22 cellular contexts compared by ENCODE assay signal in the genomic region with DNA sequence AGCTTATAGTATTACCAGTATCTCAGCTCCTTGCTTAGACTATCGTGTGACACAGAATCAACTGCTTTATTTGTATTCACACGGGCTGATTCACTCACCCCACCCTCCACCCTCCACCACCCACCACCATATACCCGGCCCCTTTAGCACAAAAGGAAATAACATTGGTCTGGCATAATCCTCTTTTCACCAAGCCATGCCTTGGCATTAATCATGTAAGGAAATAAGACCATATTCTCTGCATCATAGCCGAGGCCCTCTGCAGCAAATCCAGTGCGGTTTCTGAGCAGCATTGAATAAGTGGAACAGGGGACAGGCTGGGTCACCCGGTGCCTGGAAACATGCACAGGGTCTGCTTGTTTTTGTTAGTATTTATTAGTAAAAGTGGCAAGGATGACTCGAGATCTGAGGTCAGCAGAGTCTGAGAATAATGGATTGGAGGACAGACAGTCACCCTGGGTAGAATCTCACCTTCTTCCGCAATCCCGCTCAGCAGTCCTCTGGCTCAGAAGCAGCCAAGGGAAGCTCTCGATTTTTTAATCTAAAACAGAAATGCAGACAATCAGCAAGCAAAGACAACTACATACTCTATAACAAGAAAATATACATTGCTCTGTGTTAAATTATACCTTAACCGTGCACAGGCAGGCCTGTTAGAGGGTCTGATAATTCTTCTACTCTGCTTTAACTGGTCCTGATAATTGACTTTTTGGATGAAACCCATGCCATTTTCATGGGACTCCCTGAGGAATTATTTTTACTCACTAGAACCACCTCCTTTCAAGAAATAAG. TPM values are rescaled to one million over a fixed set of nuclear protein-coding genes. Genes with fewer than 3 reads are reported as not detected.
DNase-seq lines count a peak whose midpoint lies in the region; TF ChIP-seq lines count a peak whose summit lies in the region.
"Had no signal": no experiment of that assay in that cellular context is flagged by ENCODE, and none has a peak within 500 bp of the region (broad histone marks: within the 10 kb centered on the region; RNA-seq: fewer than 3 reads in every experiment).

No MANE protein-coding gene starts in this region.

- H3K79me2 ChIP-seq in osteoblast (ENCODE audit: insufficient read depth, low read length) = no peaks in the 10 kb centered on the region

- H4K20me1 ChIP-seq in osteoblast (ENCODE audit: insufficient read depth, low read length) = no peaks in the 10 kb centered on the region

- peak overlapping the region; percentile 9 for H2AFZ ChIP-seq in osteoblast (ENCODE audit: low read length)

- H3K27ac ChIP-seq in osteoblast (ENCODE audit: low read depth, low read length) (no peak overlapping the region), left ventricle myocardium inferior (replicated peaks) (no peak overlapping the region)
- H3K27ac ChIP-seq: foreskin keratinocyte, uterus had no signal

- H3K4me3 ChIP-seq in osteoblast (ENCODE audit: insufficient read depth, low read length) (no peak overlapping the region), left ventricle myocardium inferior (no peak overlapping the region)
- H3K4me3 ChIP-seq: HAP-1, uterus had no signal

- intact Hi-C loops in left ventricle myocardium inferior (cut with micrococcal nuclease) = no loop called here

- DNase-seq in Daoy (ENCODE audit: low read depth) (peak; percentile 82), NCI-H460 (ENCODE audit: extremely low read depth, low read depth) (peak; percentile 72), dermis blood vessel endothelial cell (peak; percentile 62), osteoblast (ENCODE audit: insufficient read length, low spot score, missing footprints) (peak; percentile 58), left ventricle myocardium inferior (no peak), superior temporal gyrus (ENCODE audit: extremely low spot score) (no peak), islet precursor cell (no peak), amygdala (lab: John Stamatoyannopoulos, UW) (no peak)
- DNase-seq: activated CD4-positive, alpha-beta T cell treated with anti-CD3 and anti-CD28 coated beads for 4 hours; activated CD8-positive, alpha-beta memory T cell treated with anti-CD3 and anti-CD28 coated beads, Interleukin-2, amount 50 U/mL, for 48 hours; activated naive CD4-positive, alpha-beta T cell treated with Interleukin-2 at 50 U/mL for 16 hours; COR-L47; effector CD4-positive, alpha-beta T cell; foreskin keratinocyte; MM.1S; NCI-H1930; NCI-H510A; SIG-M5; stimulated activated CD4-positive, alpha-beta T cell treated with anti-CD3 and anti-CD28 coated beads, Interleukin-15, amount 100 ng/mL, for 24 hours; stimulated activated naive CD8-positive, alpha-beta T cell treated with anti-CD3 and anti-CD28 coated beads, Interleukin-15, Interleukin-2, amounts not matched to agents 100 U/mL and 50 U/mL, for 24 hours; uterus had no signal

- H3K36me3 ChIP-seq in osteoblast (ENCODE audit: insufficient read depth, low read length) (no peaks in the 10 kb centered on the region), left ventricle myocardium inferior (no peaks in the 10 kb centered on the region)
- H3K36me3 ChIP-seq: HAP-1, uterus had no signal

- H3K27me3 ChIP-seq in osteoblast (ENCODE audit: insufficient read depth, low read length) = no peaks in the 10 kb centered on the region
- H3K27me3 ChIP-seq in left ventricle myocardium inferior (ENCODE audit: low read depth) = no peaks in the 10 kb centered on the region
- H3K27me3 ChIP-seq: foreskin keratinocyte, uterus had no signal

- TF ChIP-seq CTCF in osteoblast (IDR thresholded peaks at IDR 0.05; ENCODE audit: extremely low read depth, low read depth, low read length) (no peak), left ventricle myocardium inferior (IDR thresholded peaks at IDR 0.05; ENCODE audit: borderline replicate concordance) (no peak)

- peak overlapping the region; percentile 12 for H3K4me2 ChIP-seq in osteoblast (ENCODE audit: insufficient read depth, low read length)

- no peaks in the 10 kb centered on the region for H3K9me3 ChIP-seq in osteoblast (ENCODE audit: low read depth, low read length)
- no peaks in the 10 kb centered on the region for H3K9me3 ChIP-seq in left ventricle myocardium inferior (replicated peaks)
- H3K9me3 ChIP-seq: HAP-1, uterus had no signal

- H3K4me1 ChIP-seq in osteoblast (ENCODE audit: insufficient read depth, low read length) (peaks cover 10% of the 10 kb centered on the region), left ventricle myocardium inferior (no peaks in the 10 kb centered on the region)
- H3K4me1 ChIP-seq: foreskin keratinocyte, HAP-1, uterus had no signal

RNA-seq across cellular contexts. Expression of a gene that starts 52.4 kb away (rescaled TPM):
- total RNA-seq in Daoy (2014; rRNA removed; shearing (Covaris generic)) = 18.5 and 27.7 TPM in 2 replicates
- 67.7 and 77.7 TPM in 2 replicates for total RNA-seq in NCI-H460 (2014; rRNA removed; shearing (Covaris generic))
- polyA plus RNA-seq in NCI-H460 (2014; cell fraction: nucleus; rRNA removed) = 20.9 and 27.3 TPM in 2 replicates
- total RNA-seq in dermis blood vessel endothelial cell (105 and 112 TPM in 2 replicates), osteoblast (71.6 and 77.8 TPM in 2 replicates), left ventricle myocardium inferior (35.1 TPM)

Comparison
In these comparisons a context has a peak if more than half of its experiments do, and no peak if none do; other contexts are left out.
1. DNase-seq: peak in Daoy (single experiment), NCI-H460 (single experiment), dermis blood vessel endothelial cell (single experiment) and osteoblast (single experiment); none in left ventricle myocardium inferior (single experiment), superior temporal gyrus (single experiment), islet precursor cell (single experiment) and amygdala (0 of 56).